Comparison of ENCODE assay signal across 9 cellular contexts in the genomic region with DNA sequence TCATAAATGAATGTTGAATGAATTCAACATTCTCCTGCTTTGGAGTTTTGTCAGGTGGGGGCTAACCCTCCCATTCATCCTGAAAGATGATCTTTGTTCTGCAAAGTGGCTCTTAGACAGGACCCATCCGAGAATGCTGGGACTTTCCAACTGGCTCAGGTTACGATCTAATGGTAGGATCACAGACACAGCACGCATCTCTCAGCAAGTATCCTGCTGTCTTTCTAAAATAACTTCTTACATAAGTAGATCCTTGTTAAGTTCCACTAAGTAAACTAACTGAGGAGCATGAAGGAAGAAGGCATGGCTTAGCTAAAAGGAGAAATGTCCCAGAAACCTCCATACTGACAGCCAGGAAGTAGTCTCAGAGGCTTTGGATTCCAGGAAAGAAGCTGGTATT. TPM values are rescaled to one million over a fixed set of nuclear protein-coding genes. Genes with fewer than 3 reads are reported as not detected.
A peak's percentile ranks its signal among the peaks of the same experiment; 100 is the strongest.
DNase-seq lines count a peak whose midpoint lies in the region; ATAC-seq, FAIRE-seq and TF ChIP-seq lines count a peak whose summit lies in the region.
"Had no signal": no experiment of that assay in that cellular context is flagged by ENCODE, and none has a peak within 500 bp of the region (broad histone marks: within the 10 kb centered on the region; RNA-seq: fewer than 3 reads in every experiment).

No MANE protein-coding gene starts in this region.

- H4K20me1 ChIP-seq in SK-N-SH (ENCODE audit: insufficient read depth): no peaks in the 10 kb centered on the region

- H3K79me2 ChIP-seq in SK-N-SH (ENCODE audit: insufficient read depth): no peaks in the 10 kb centered on the region

- WGBS in SK-N-SH (ENCODE audit: low lambda C conversion rate): 31% methylated on average over 3 of the region's 3 CpGs

- H3K9me3 ChIP-seq in SK-N-SH (0 out of 2 replicates have a peak, but pooled peaks cover 4% of the 10 kb centered on the region), cardiac muscle cell (ENCODE audit: low read depth) (no peaks in the 10 kb centered on the region), skeletal muscle tissue (ENCODE audit: control insufficient read depth in 3 of 3, low read length in 3 of 3) (no peaks in the 10 kb centered on the region)

- peak; percentile 57 for FAIRE-seq in GM12892 (lab: Jason Lieb, UNC)

- POLR2A ChIA-PET in SK-N-SH (lab: Yijun Ruan, JAX) (no interaction called here), RWPE1 (lab: Yijun Ruan, JAX; ENCODE audit: low non-redundant PET) (no interaction called here)

- H3K4me2 ChIP-seq in SK-N-SH: peak overlapping the region; percentile 25; the same call in 1 of the 2 replicates

- H3K27me3 ChIP-seq in SK-N-SH (ENCODE audit: insufficient read depth) (no peaks in the 10 kb centered on the region), cardiac muscle cell (no peaks in the 10 kb centered on the region), skeletal muscle tissue (ENCODE audit: control insufficient read depth in 3 of 3, insufficient read depth in 3 of 3, low read length in 3 of 3) (no peaks in the 10 kb centered on the region)

- H3F3A ChIP-seq in SK-N-SH (replicated peaks; ENCODE audit: insufficient read depth): no peaks in the 10 kb centered on the region

- no peaks in the 10 kb centered on the region for H3K36me3 ChIP-seq in SK-N-SH (replicated peaks in 1 of 2; ENCODE audit: control insufficient read depth in 1 of 2, insufficient read depth in 2 of 2, low read length in 1 of 2)
- H3K36me3 ChIP-seq in cardiac muscle cell: no peaks in the 10 kb centered on the region
- no peaks in the 10 kb centered on the region for H3K36me3 ChIP-seq in skeletal muscle tissue (ENCODE audit: control insufficient read depth in 3 of 3, insufficient read depth in 3 of 3, low read length in 3 of 3)
- H3K36me3 ChIP-seq: WERI-Rb-1 had no signal

- TF ChIP-seq CTCF in SK-N-SH (IDR thresholded peaks at IDR 0.05): no peak
- TF ChIP-seq CTCF in cardiac muscle cell (IDR thresholded peaks at IDR 0.05; ENCODE audit: low read depth, low read length): no peak
- no peak for TF ChIP-seq CTCF in RWPE1 (conservative IDR thresholded peaks at IDR 0.05; ENCODE audit: low read depth)

- H3K9ac ChIP-seq in SK-N-SH (peak overlapping the region; percentile 6; the same call in 1 of the 2 replicates), skeletal muscle tissue (ENCODE audit: low read depth in 1 of 3, low read length in 3 of 3) (peak overlapping the region; percentile 47 to 63 (median 54))

- DNase-seq in GM12892 (ENCODE audit: insufficient read length) (no peak), SK-N-SH (no peak), cardiac muscle cell (ENCODE audit: low read depth in 1 of 2, low spot score in 1 of 2) (peak in 1 of 2 donors; percentile 50), iPS-NIHi11 (ENCODE audit: low spot score) (no peak), DMS53 treated with DMSO at 0.1 percent for 48 hours (lab: John Stamatoyannopoulos, UW; ENCODE audit: unreplicated experiment) (no peak), RWPE1 (ENCODE audit: low spot score) (no peak)
- DNase-seq: WERI-Rb-1 had no signal

- CTCF ChIA-PET in SK-N-SH (lab: Yijun Ruan, JAX) (interaction anchor here (1.6 kb wide), 1 partner anchor 10 kb away, joined by 4 read pairs; no protein-coding TSS in a partner anchor), RWPE1 (lab: Yijun Ruan, JAX) (no interaction called here)

- peaks cover 0 to 9% of the 10 kb centered on the region in 2 experiments; a peak in 2 of 4 replicates for H3K4me1 ChIP-seq in SK-N-SH (ENCODE audit: control insufficient read depth in 1 of 2, insufficient read depth in 2 of 2, low read depth in 1 of 2, low read length in 1 of 2)
- peaks cover 38% of the 10 kb centered on the region for H3K4me1 ChIP-seq in cardiac muscle cell (ENCODE audit: low read depth)
- peaks cover 13 to 25% (median 25%) of the 10 kb centered on the region in 3 donors for H3K4me1 ChIP-seq in skeletal muscle tissue (ENCODE audit: control insufficient read depth in 3 of 3, insufficient read depth in 3 of 3, low read length in 3 of 3)

- H3K27ac ChIP-seq in SK-N-SH (ENCODE audit: low read depth in 2 of 2, low read length in 1 of 2) (peak overlapping the region; percentile 48 to 51; a peak in 3 of 4 replicates), cardiac muscle cell (peak overlapping the region; percentile 79), skeletal muscle tissue (ENCODE audit: low read depth, low read length) (peak overlapping the region; percentile 91), RWPE1 (no peak overlapping the region)
- H3K27ac ChIP-seq: WERI-Rb-1 had no signal

- no peak for ATAC-seq in HG03139 (IDR thresholded peaks at IDR 0.05; ENCODE audit: unreplicated experiment)

- peak overlapping the region; percentile 85 for H2AFZ ChIP-seq in SK-N-SH (ENCODE audit: low read depth)

- TF ChIP-seq EP300 in SK-N-SH (IDR thresholded peaks at IDR 0.05; ENCODE audit: borderline replicate concordance in 1 of 2, low read depth in 1 of 2, low read length in 1 of 2): no peak

- H3K4me3 ChIP-seq in SK-N-SH (ENCODE audit: low read depth in 2 of 2, low read length in 1 of 2) (0 out of 4 replicates have a peak overlapping the region, but pooled peaks of 1 of the 2 experiments have one; percentile 3), cardiac muscle cell (no peak overlapping the region), skeletal muscle tissue (ENCODE audit: low read length in 3 of 3) (peak overlapping the region in 1 of 3 donors; percentile 32)

- no peaks in the 10 kb centered on the region for H3K9me2 ChIP-seq in SK-N-SH

- TF ChIP-seq POLR2A in GM12892 (IDR thresholded peaks at IDR 0.05; ENCODE audit: low read depth, low read length): no peak

- TF ChIP-seq RAD21 in SK-N-SH (IDR thresholded peaks at IDR 0.05; ENCODE audit: low read length): no peak

TF ChIP-seq in SK-N-SH, 30 proteins besides CTCF, POLR2A, EP300 and RAD21:
- TF ChIP-seq POLR2AphosphoS5 (IDR thresholded peaks at IDR 0.05; ENCODE audit: low read depth, low read length) (no peak), SIN3A (IDR thresholded peaks at IDR 0.05; ENCODE audit: borderline replicate concordance, low read depth, low read length) (no peak)
- TF ChIP-seq, protein P1, sequence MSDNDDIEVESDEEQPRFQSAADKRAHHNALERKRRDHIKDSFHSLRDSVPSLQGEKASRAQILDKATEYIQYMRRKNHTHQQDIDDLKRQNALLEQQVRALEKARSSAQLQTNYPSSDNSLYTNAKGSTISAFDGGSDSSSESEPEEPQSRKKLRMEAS (IDR thresholded peaks at IDR 0.05; ENCODE audit: low read depth): 0 out of 2 replicates have a peak, but pooled peaks have one; percentile 18
- TF ChIP-seq, protein P2, sequence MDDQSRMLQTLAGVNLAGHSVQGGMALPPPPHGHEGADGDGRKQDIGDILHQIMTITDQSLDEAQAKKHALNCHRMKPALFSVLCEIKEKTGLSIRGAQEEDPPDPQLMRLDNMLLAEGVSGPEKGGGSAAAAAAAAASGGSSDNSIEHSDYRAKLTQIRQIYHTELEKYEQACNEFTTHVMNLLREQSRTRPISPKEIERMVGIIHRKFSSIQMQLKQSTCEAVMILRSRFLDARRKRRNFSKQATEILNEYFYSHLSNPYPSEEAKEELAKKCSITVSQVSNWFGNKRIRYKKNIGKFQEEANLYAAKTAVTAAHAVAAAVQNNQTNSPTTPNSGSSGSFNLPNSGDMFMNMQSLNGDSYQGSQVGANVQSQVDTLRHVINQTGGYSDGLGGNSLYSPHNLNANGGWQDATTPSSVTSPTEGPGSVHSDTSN (IDR thresholded peaks at IDR 0.05): 0 out of 2 replicates have a peak, but pooled peaks have one; percentile 29

RNA-seq across cellular contexts. Expression of gene CYP27A1, which starts 23.7 kb away (rescaled TPM):
- polyA plus RNA-seq in GM12892 (2012; ENCODE audit: missing spikeins): 0.55 TPM
- polyA plus RNA-seq in SK-N-SH (2012; rRNA removed) (0.18 and 0.54 TPM in 2 replicates), cardiac muscle cell (70.6 and 125 TPM in 2 replicates)
- 0.19 and 0.46 TPM in 2 replicates for polyA plus RNA-seq in SK-N-SH (2012; cell fraction: cytosol; rRNA removed)
- 0.66 and 0.76 TPM in 2 replicates for polyA plus RNA-seq in SK-N-SH (2012; cell fraction: nucleus; rRNA removed)
- total RNA-seq in cardiac muscle cell (63.1 and 106 TPM in 2 replicates), skeletal muscle tissue (17.7 TPM)

RNA-seq across cellular contexts. Expression of gene PRKAG3, which starts 26.0 kb away (rescaled TPM):
- polyA plus RNA-seq in GM12892 (2012; ENCODE audit: missing spikeins): not detected
- polyA plus RNA-seq in SK-N-SH (2012; rRNA removed) (not detected in 2 replicates), cardiac muscle cell (0.12 and 0.17 TPM in 2 replicates)
- polyA plus RNA-seq in SK-N-SH (2012; cell fraction: cytosol; rRNA removed): not detected in 2 replicates
- polyA plus RNA-seq in SK-N-SH (2012; cell fraction: nucleus; rRNA removed): not detected in 2 replicates
- total RNA-seq in cardiac muscle cell (not detected in 2 replicates), skeletal muscle tissue (9.9 TPM)

RNA-seq across cellular contexts. Expression of gene WNT6, which starts 54.0 kb away (rescaled TPM):
- not detected for polyA plus RNA-seq in GM12892 (2012; ENCODE audit: missing spikeins)
- polyA plus RNA-seq in SK-N-SH (2012; rRNA removed) (0.06 and 0.08 TPM in 2 replicates), cardiac muscle cell (0.49 TPM in 1 of 2 replicates, not detected in the other)
- 0.05 and 0.13 TPM in 2 replicates for polyA plus RNA-seq in SK-N-SH (2012; cell fraction: cytosol; rRNA removed)
- polyA plus RNA-seq in SK-N-SH (2012; cell fraction: nucleus; rRNA removed): 0.23 and 0.30 TPM in 2 replicates
- total RNA-seq in cardiac muscle cell (not detected in 2 replicates), skeletal muscle tissue (not detected)

Comparison
In these comparisons a context has a peak if more than half of its experiments do, and no peak if none do; other contexts are left out.
1. RNA of gene PRKAG3, which starts 26.0 kb away (total RNA-seq): 9.9 TPM in skeletal muscle tissue (single experiment); not detected in cardiac muscle cell; every median in the first group is over 10 times any median in the second.